13 cellular contexts compared by ENCODE assay signal in genomic region chr9:87862536-87863268, GRCh38. TPM values are rescaled to one million over a fixed set of nuclear protein-coding genes. Genes with fewer than 3 reads are reported as not detected.
A peak's percentile ranks its signal among the peaks of the same experiment; 100 is the strongest.
DNase-seq lines count a peak whose midpoint lies in the region; ATAC-seq and TF ChIP-seq lines count a peak whose summit lies in the region.
"Had no signal": no experiment of that assay in that cellular context is flagged by ENCODE, and none has a peak within 500 bp of the region (broad histone marks: within the 10 kb centered on the region; RNA-seq: fewer than 3 reads in every experiment).

No MANE protein-coding gene starts in this region.

- H3K23ac ChIP-seq in mesenchymal stem cell (ENCODE audit: low read length in 2 of 2): no peak overlapping the region

- no peak overlapping the region for H3K18ac ChIP-seq in mesenchymal stem cell (ENCODE audit: low read depth in 1 of 2, low read length in 2 of 2)

- H4K8ac ChIP-seq in mesenchymal stem cell (ENCODE audit: low read length): no peak overlapping the region

- H3K9ac ChIP-seq in mesenchymal stem cell (ENCODE audit: low read length): no peak overlapping the region

- intact Hi-C loops in spleen (cut with DNase I; ENCODE audit: low total_unique reads) (no loop called here), psoas muscle (cut with DNase I) (loop anchor here in 1 of 2 donors (5.0 kb wide), 1 partner anchor 85 kb away; no protein-coding TSS in a partner anchor)

- ATAC-seq in psoas muscle: no peak
- ATAC-seq: left colon had no signal

- H3K9me3 ChIP-seq in mesenchymal stem cell (ENCODE audit: control insufficient read depth, low read length) (peaks cover 8% of the 10 kb centered on the region), spleen (peaks cover 0 to 28% (median 24%) of the 10 kb centered on the region in 8 donors), psoas muscle (peaks cover 12% of the 10 kb centered on the region)

- H3K4ac ChIP-seq in mesenchymal stem cell (ENCODE audit: low read depth in 1 of 2, low read length in 2 of 2): no peak overlapping the region

- no peak overlapping the region for H3K4me2 ChIP-seq in mesenchymal stem cell (ENCODE audit: low read length, poor library complexity, severe bottlenecking)

- H3K27ac ChIP-seq in mesenchymal stem cell (ENCODE audit: low read length, poor library complexity, severe bottlenecking): peak overlapping the region; percentile 75
- no peak overlapping the region for H3K27ac ChIP-seq in spleen
- H3K27ac ChIP-seq in psoas muscle: no peak overlapping the region
- H3K27ac ChIP-seq: HL-60 had no signal

- DNase-seq in AG20443 (ENCODE audit: low spot score) (peak; percentile 85), LHCN-M2 (ENCODE audit: low read depth) (peak; percentile 77), cardiac fibroblast (ENCODE audit: low read depth in 2 of 2) (peak; percentile 64 to 85), mesenchymal stem cell (peak; percentile 75), NCI-H1105 treated with DMSO at 0.1 percent for 48 hours (lab: John Stamatoyannopoulos, UW) (no peak), spleen (no peak), hypothalamus (lab: John Stamatoyannopoulos, UW) (no peak), psoas muscle (no peak)
- DNase-seq: left colon; NCI-H146; nucleus accumbens; stimulated activated CD4-positive, alpha-beta T cell treated with anti-CD3 and anti-CD28 coated beads, Interleukin-4, amount 100 ng/mL, for 24 hours had no signal

- peaks cover 0 to 3% of the 10 kb centered on the region in 2 experiments for H3K36me3 ChIP-seq in mesenchymal stem cell (ENCODE audit: control insufficient read depth in 1 of 2, insufficient read depth in 2 of 2, low read depth in 1 of 2, low read length in 2 of 2)
- H3K36me3 ChIP-seq in spleen: no peaks in the 10 kb centered on the region
- no peaks in the 10 kb centered on the region for H3K36me3 ChIP-seq in psoas muscle (ENCODE audit: insufficient read depth in 1 of 2, low read depth in 1 of 2)

- H3K14ac ChIP-seq in mesenchymal stem cell (ENCODE audit: low read length in 2 of 2): no peak overlapping the region

- no peak overlapping the region for H2BK12ac ChIP-seq in mesenchymal stem cell (ENCODE audit: low read length in 2 of 2)

- peak overlapping the region; percentile 67 for H2BK5ac ChIP-seq in mesenchymal stem cell (ENCODE audit: low read depth, low read length, poor library complexity, severe bottlenecking)

- TF ChIP-seq POLR2A in spleen (IDR thresholded peaks at IDR 0.05): no peak

- H3K4me3 ChIP-seq in cardiac fibroblast (replicated peaks in 1 of 2; ENCODE audit: low read depth in 2 of 2, low read length in 2 of 2): no peak overlapping the region
- no peak overlapping the region for H3K4me3 ChIP-seq in mesenchymal stem cell (ENCODE audit: insufficient read depth in 1 of 2, low read depth in 1 of 2, low read length in 2 of 2)
- H3K4me3 ChIP-seq in spleen: no peak overlapping the region
- H3K4me3 ChIP-seq in psoas muscle: no peak overlapping the region

- TF ChIP-seq CTCF in cardiac fibroblast (IDR thresholded peaks at IDR 0.05; ENCODE audit: low read depth, low read length) (no peak), spleen (IDR thresholded peaks at IDR 0.05 in 8 of 11, conservative IDR thresholded peaks at IDR 0.05 in 3 of 11) (no peak), psoas muscle (IDR thresholded peaks at IDR 0.05) (no peak)

- WGBS in mesenchymal stem cell: 24% methylated on average over 7 of the region's 7 CpGs
- 68 to 86% (median 74%) methylated on average over 6 to 7 of the region's 7 CpGs for WGBS in spleen, 5 donors
- 68 to 80% (median 73%) methylated on average over 7 of the region's 7 CpGs for WGBS in psoas muscle, 3 donors

- no peak overlapping the region for H2BK120ac ChIP-seq in mesenchymal stem cell (ENCODE audit: low read depth, low read length)

- H4K91ac ChIP-seq in mesenchymal stem cell (ENCODE audit: low read length): no peak overlapping the region

- H3K4me1 ChIP-seq in mesenchymal stem cell (ENCODE audit: control insufficient read depth, insufficient read depth, low read depth, low read length): peaks cover 12% of the 10 kb centered on the region
- H3K4me1 ChIP-seq in spleen: no peaks in the 10 kb centered on the region
- H3K4me1 ChIP-seq in psoas muscle: no peaks in the 10 kb centered on the region

- peak overlapping the region; percentile 34 for H2AK5ac ChIP-seq in mesenchymal stem cell (ENCODE audit: low read length, severe bottlenecking)

- H2BK15ac ChIP-seq in mesenchymal stem cell (ENCODE audit: low read depth, poor library complexity, severe bottlenecking): no peak overlapping the region

- H3K27me3 ChIP-seq in mesenchymal stem cell (ENCODE audit: control insufficient read depth in 1 of 2, insufficient read depth in 1 of 2, low read length in 2 of 2) (no peaks in the 10 kb centered on the region), spleen (replicated peaks in 1 of 7) (no peaks in the 10 kb centered on the region), psoas muscle (ENCODE audit: insufficient read depth in 3 of 3, low read length in 2 of 3) (no peaks in the 10 kb centered on the region)

- no peaks in the 10 kb centered on the region for H3K79me1 ChIP-seq in mesenchymal stem cell (replicated peaks; ENCODE audit: low read length, poor library complexity, severe bottlenecking)

- peak overlapping the region; percentile 43 for H2AFZ ChIP-seq in mesenchymal stem cell (ENCODE audit: low read depth, low read length)

RNA-seq across cellular contexts. Expression of gene SPATA31E1, which starts 20.0 kb away (rescaled TPM):
- total RNA-seq in LHCN-M2 (2014; rRNA removed) (not detected in 2 replicates), spleen (not detected), psoas muscle (not detected)
- polyA plus RNA-seq in LHCN-M2 (2012): not detected
- polyA plus RNA-seq in mesenchymal stem cell (2013, experiment 1 of 2): not detected
- not detected for polyA plus RNA-seq in mesenchymal stem cell (2013, experiment 2 of 2)
- polyA plus RNA-seq in spleen (not detected), psoas muscle (not detected)
- total RNA-seq: left colon had no signal

RNA-seq across cellular contexts. Expression of gene SPATA31C1, which starts 55.1 kb away (rescaled TPM):
- total RNA-seq in LHCN-M2 (2014; rRNA removed): not detected in 2 replicates
- not detected for polyA plus RNA-seq in LHCN-M2 (2012)
- polyA plus RNA-seq in mesenchymal stem cell (2013, experiment 1 of 2): not detected
- not detected for polyA plus RNA-seq in mesenchymal stem cell (2013, experiment 2 of 2)
- total RNA-seq in spleen: not detected
- polyA plus RNA-seq in spleen: not detected
- not detected for total RNA-seq in psoas muscle
- polyA plus RNA-seq in psoas muscle: not detected
- total RNA-seq: left colon had no signal

Comparison
In these comparisons a context has a peak if more than half of its experiments do, and no peak if none do; other contexts are left out.
1. DNase-seq: peak in AG20443 (single experiment), LHCN-M2 (single experiment), cardiac fibroblast (2 of 2) and mesenchymal stem cell (single experiment); none in NCI-H1105 treated with DMSO at 0.1 percent for 48 hours (single experiment), spleen (single experiment), hypothalamus (0 of 51) and psoas muscle (0 of 2).